In genomic region chr7:125563557-125563956, GRCh38 we compare ENCODE assay signal across 26 cellular contexts.
DNase-seq lines count a peak whose midpoint lies in the region; TF ChIP-seq lines count a peak whose summit lies in the region.
"Had no signal": no experiment of that assay in that cellular context is flagged by ENCODE, and none has a peak within 500 bp of the region (broad histone marks: within the 10 kb centered on the region; RNA-seq: fewer than 3 reads in every experiment).

No MANE protein-coding gene starts in this region.

- in situ Hi-C loops in brain microvascular endothelial cell (cut with HindIII; ENCODE audit: low pct_ligation_motif_present, low sequenced_read_pairs) = no loop called here

- no peak overlapping the region for H3K27ac ChIP-seq in brain microvascular endothelial cell
- no peak overlapping the region for H3K27ac ChIP-seq in spleen
- H3K27ac ChIP-seq: adrenal gland, body of pancreas, HL-60, parathyroid adenoma, right atrium auricular region, testis, uterus had no signal

- peaks cover 0 to 3% (median 0%) of the 10 kb centered on the region in 6 donors for H3K4me1 ChIP-seq in spleen
- H3K4me1 ChIP-seq: adrenal gland, body of pancreas, parathyroid adenoma, right atrium auricular region, testis, uterus had no signal

- H3K9me3 ChIP-seq in spleen = no peaks in the 10 kb centered on the region
- H3K9me3 ChIP-seq: adrenal gland, body of pancreas, right atrium auricular region, testis, uterus had no signal

- H3K36me3 ChIP-seq in brain microvascular endothelial cell (replicated peaks) = no peaks in the 10 kb centered on the region
- no peaks in the 10 kb centered on the region for H3K36me3 ChIP-seq in spleen
- H3K36me3 ChIP-seq: adrenal gland, right atrium auricular region had no signal

- peak; percentile 77 for DNase-seq in NCI-H748 (lab: John Stamatoyannopoulos, UW; ENCODE audit: unreplicated experiment)
- no peak for DNase-seq in NCI-H748 treated with DMSO at 0.1 percent for 48 hours (lab: John Stamatoyannopoulos, UW)
- DNase-seq in NCI-H82 (lab: John Stamatoyannopoulos, UW) = peak; percentile 72
- DNase-seq in brain microvascular endothelial cell = no peak
- peak; percentile 53 for DNase-seq in spleen
- DNase-seq in LoVo (ENCODE audit: low spot score) = no peak
- DNase-seq in NCI-H2196 treated with DMSO at 0.1 percent for 48 hours (lab: John Stamatoyannopoulos, UW; ENCODE audit: unreplicated experiment) = no peak
- no peak for DNase-seq in HuH-7 (ENCODE audit: low spot score)
- DNase-seq: 8988T; activated CD4-positive, alpha-beta memory T cell treated with anti-CD3 and anti-CD28 coated beads for 36 hours; activated CD4-positive, alpha-beta T cell treated with anti-CD3 and anti-CD28 coated beads for 1 hour; activated CD8-positive, alpha-beta memory T cell treated with anti-CD3 and anti-CD28 coated beads, Interleukin-2, amount 50 U/mL, for 4 hours; activated naive CD4-positive, alpha-beta T cell treated with anti-CD3 and anti-CD28 coated beads for 36 hours; adrenal gland; body of pancreas; dermis blood vessel endothelial cell; Karpas-422; nephron progenitor cell; OCI-M1; stimulated activated CD4-positive, alpha-beta T cell treated with anti-CD3 and anti-CD28 coated beads, Interleukin-2, amount 100 ng/mL, for 24 hours; stimulated activated naive CD8-positive, alpha-beta T cell treated with anti-CD3 and anti-CD28 coated beads, Interleukin-15, Interleukin-2, amounts not matched to agents 100 U/mL and 50 U/mL, for 24 hours; testis; uterus had no signal

- intact Hi-C loops in spleen (cut with DNase I; ENCODE audit: low total_unique reads) = no loop called here

- H3K27me3 ChIP-seq in brain microvascular endothelial cell (replicated peaks) (no peaks in the 10 kb centered on the region), spleen (replicated peaks in 1 of 7) (no peaks in the 10 kb centered on the region)
- H3K27me3 ChIP-seq: adrenal gland, body of pancreas, right atrium auricular region, testis, uterus had no signal

- no peak for TF ChIP-seq CTCF in brain microvascular endothelial cell (IDR thresholded peaks at IDR 0.05; ENCODE audit: low read depth, low read length, missing control alignments)
- no peak for TF ChIP-seq CTCF in spleen (IDR thresholded peaks at IDR 0.05 in 8 of 11, conservative IDR thresholded peaks at IDR 0.05 in 3 of 11)

- 75 to 86% (median 81%) methylated on average over 9 of the region's 9 CpGs for WGBS in spleen, 5 donors

- TF ChIP-seq POLR2A in spleen (IDR thresholded peaks at IDR 0.05) = no peak

- H3K4me3 ChIP-seq in brain microvascular endothelial cell (ENCODE audit: low read depth, low read length) (peak overlapping the region; percentile 24), spleen (no peak overlapping the region)
- H3K4me3 ChIP-seq: adrenal gland, body of pancreas, right atrium auricular region, testis, uterus had no signal

Comparison
In these comparisons a context has a peak if more than half of its experiments do, and no peak if none do; other contexts are left out.
1. DNase-seq: peak in NCI-H748 (single experiment), NCI-H82 (single experiment) and spleen (single experiment); none in NCI-H748 treated with DMSO at 0.1 percent for 48 hours (single experiment), brain microvascular endothelial cell (single experiment), LoVo (single experiment), NCI-H2196 treated with DMSO at 0.1 percent for 48 hours (single experiment) and HuH-7 (single experiment).